Comparison of ENCODE assay signal across 3 cellular contexts in the genomic region with DNA sequence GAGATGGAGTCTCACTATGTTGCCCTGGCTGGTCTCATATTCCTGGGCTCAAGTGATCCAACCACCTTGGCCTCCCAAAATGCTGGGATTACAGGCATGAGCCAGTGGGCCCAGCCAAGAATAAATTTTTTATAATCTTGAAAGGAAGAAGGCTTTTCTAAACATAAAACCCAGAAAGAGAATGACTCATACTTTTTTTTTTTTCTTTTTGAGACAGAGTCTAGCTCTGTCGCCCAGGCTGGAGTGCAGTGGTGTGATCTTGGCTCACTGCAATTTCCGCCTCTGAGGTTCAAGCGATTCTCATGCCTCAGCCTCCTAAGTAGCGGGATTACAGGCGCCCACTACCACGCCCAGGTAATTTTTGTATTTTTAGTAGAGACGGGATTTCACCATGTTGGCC. TPM values are rescaled to one million over a fixed set of nuclear protein-coding genes. Genes with fewer than 3 reads are reported as not detected.
"Had no signal": no experiment of that assay in that cellular context is flagged by ENCODE, and none has a peak within 500 bp of the region (broad histone marks: within the 10 kb centered on the region; RNA-seq: fewer than 3 reads in every experiment).

No MANE protein-coding gene starts in this region.

RNA-seq across cellular contexts. Expression of gene TAL1, which starts 43.8 kb away (rescaled TPM):
- total RNA-seq: mammary epithelial cell, mesothelial cell of epicardium, osteocyte had no signal
- polyA plus RNA-seq: mammary epithelial cell had no signal
